Comparison of ENCODE assay signal across 8 cellular contexts in the genomic region with DNA sequence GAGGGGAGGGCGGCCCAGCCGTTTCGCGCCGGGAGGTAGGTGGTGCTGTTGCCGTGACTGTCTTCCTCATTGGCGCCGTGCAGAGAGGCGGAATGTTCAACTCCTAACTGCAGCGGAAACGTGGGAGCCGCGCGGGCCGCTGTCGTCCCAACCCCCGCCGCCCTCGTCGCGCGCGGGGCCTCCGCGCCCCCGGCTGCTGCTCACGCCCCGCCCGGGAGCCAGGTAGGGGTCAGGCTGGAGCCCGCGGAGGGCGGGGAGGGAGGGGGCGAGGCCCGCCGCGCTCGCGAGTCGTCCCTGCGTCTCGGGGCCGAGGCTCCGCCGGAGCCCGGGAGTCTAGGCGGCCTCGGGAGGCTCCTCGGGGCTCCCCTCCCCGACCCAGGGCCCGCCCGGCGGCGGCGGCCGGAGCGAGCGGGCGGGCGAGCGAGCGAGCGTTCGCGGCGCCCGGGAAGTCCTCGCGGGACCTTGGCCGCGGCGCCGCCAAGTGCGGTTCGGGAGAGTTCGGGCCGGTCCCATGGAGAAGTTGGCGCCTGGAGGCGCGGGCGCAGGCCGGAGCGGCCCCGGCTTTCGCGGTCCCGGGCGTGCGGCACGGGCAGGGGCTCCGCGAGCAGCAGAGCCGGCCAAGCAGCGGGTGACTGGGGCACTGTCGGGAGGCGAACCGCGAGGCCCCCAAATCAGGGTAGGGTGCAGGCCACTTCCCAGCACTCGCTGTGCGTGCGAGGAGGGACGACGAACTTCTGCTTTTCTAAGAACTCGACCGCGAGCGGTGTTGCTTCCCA. TPM values are rescaled to one million over a fixed set of nuclear protein-coding genes. Genes with fewer than 3 reads are reported as not detected.
DNase-seq lines count a peak whose midpoint lies in the region; ATAC-seq and TF ChIP-seq lines count a peak whose summit lies in the region.

A gene (plus strand): TSS at position 66 of the 776 bp plus-strand sequence. CDS start 15,186 bp downstream, outside the sequence.

- peak; percentile 29 for ATAC-seq in GM19468 (IDR thresholded peaks at IDR 0.05; ENCODE audit: extremely low read depth, unreplicated experiment)
- ATAC-seq in Panc1: peak; percentile 57

- H3K4me1 Mint-ChIP-seq in activated T-helper 2 cell treated with anti-CD3 and anti-CD28 coated beads, Interferon-gamma antibody, Interleukin-2, Interleukin-4, amounts not matched to agents 10 μg/mL and 5 μg/mL and 100 μg/mL, durations not matched to agents 14 hours and 24 hours and 36 hours (ENCODE audit: low read depth): peaks cover 29% of the 10 kb centered on the region
- peaks cover 32% of the 10 kb centered on the region for H3K4me1 Mint-ChIP-seq in nephron progenitor cell

- H3K9me3 ChIP-seq in Panc1 (ENCODE audit: control insufficient read depth, insufficient read depth, low read depth, low read length): no peaks in the 10 kb centered on the region
- no peaks in the 10 kb centered on the region for H3K9me3 ChIP-seq in thyroid gland

- peaks cover 6% of the 10 kb centered on the region for H3K36me3 Mint-ChIP-seq in activated T-helper 2 cell treated with anti-CD3 and anti-CD28 coated beads, Interferon-gamma antibody, Interleukin-2, Interleukin-4, amounts not matched to agents 10 μg/mL and 5 μg/mL and 100 μg/mL, durations not matched to agents 14 hours and 24 hours and 36 hours (ENCODE audit: low read depth)
- peaks cover 14% of the 10 kb centered on the region for H3K36me3 Mint-ChIP-seq in nephron progenitor cell (ENCODE audit: low read depth)

- peak within 1 kb of the TSS; percentile 80 for H3K27ac ChIP-seq in HL-60 (replicated peaks)
- peak within 1 kb of the TSS; percentile 100 for H3K27ac ChIP-seq in Panc1 (ENCODE audit: low read length)
- peak within 1 kb of the TSS; percentile 87 to 96 (median 94) for H3K27ac ChIP-seq in thyroid gland

- in situ Hi-C loops in Panc1 (cut with HindIII; ENCODE audit: low pct_unique_long_range_greater_than_20kb, low sequenced_read_pairs): no loop called here

- H3K4me1 ChIP-seq in Panc1 (ENCODE audit: control insufficient read depth, insufficient read depth, low read length) (peaks cover 58% of the 10 kb centered on the region), thyroid gland (peaks cover 6 to 9% of the 10 kb centered on the region in 2 donors)

- no peak for TF ChIP-seq CTCF in HL-60 (IDR thresholded peaks at IDR 0.05; ENCODE audit: insufficient read depth, low read length)
- peak; percentile 63 for TF ChIP-seq CTCF in Panc1 (IDR thresholded peaks at IDR 0.05)
- TF ChIP-seq CTCF in nephron progenitor cell (IDR thresholded peaks at IDR 0.05): no peak
- TF ChIP-seq CTCF in thyroid gland (IDR thresholded peaks at IDR 0.05): peak in 3 of 6 experiments; percentile 44 to 62 (median 52)

- peaks cover 2% of the 10 kb centered on the region; the same call in 1 of the 2 replicates for H3K36me3 ChIP-seq in Panc1 (ENCODE audit: control insufficient read depth, insufficient read depth, low read length)
- no peaks in the 10 kb centered on the region for H3K36me3 ChIP-seq in thyroid gland

- POLR2A ChIA-PET in Panc1 (lab: Charles Lee): interaction anchor here (0.6 kb wide), 1 partner anchor 33 kb away, joined by 3 read pairs; no protein-coding TSS in a partner anchor

- peak; percentile 37 to 76 for TF ChIP-seq POLR2A in thyroid gland (IDR thresholded peaks at IDR 0.05)

- H3K4me3 ChIP-seq in HL-60 (replicated peaks; ENCODE audit: insufficient read depth, low read length) (peak within 1 kb of the TSS; percentile 73), Panc1 (ENCODE audit: low read depth in 2 of 2, low read length in 2 of 2) (peak within 1 kb of the TSS; percentile 59 to 70), thyroid gland (replicated peaks in 1 of 3) (peak within 1 kb of the TSS; percentile 17 to 57 (median 41))

- H3K27me3 Mint-ChIP-seq in activated T-helper 2 cell treated with anti-CD3 and anti-CD28 coated beads, Interferon-gamma antibody, Interleukin-2, Interleukin-4, amounts not matched to agents 10 μg/mL and 5 μg/mL and 100 μg/mL, durations not matched to agents 14 hours and 24 hours and 36 hours (ENCODE audit: low read depth): peaks cover 30% of the 10 kb centered on the region
- peaks cover 7% of the 10 kb centered on the region for H3K27me3 Mint-ChIP-seq in nephron progenitor cell (ENCODE audit: low read depth, poor library complexity)

- no TSS peak for BruUV-seq in Panc1 (replicated peaks; lab: Mats Ljungman, UMichigan)

- DNase-seq in DMS153 (lab: John Stamatoyannopoulos, UW) (peak; percentile 12), HL-60 (ENCODE audit: low read depth in 1 of 2, low spot score in 1 of 2) (peak; percentile 48 to 81), Panc1 (ENCODE audit: low read depth, low spot score) (no peak), fibroblast of the conjunctiva (ENCODE audit: low read depth) (peak; percentile 47), nephron progenitor cell (peak; percentile 72), thyroid gland (peak; percentile 75 to 77)
- DNase-seq in activated T-helper 2 cell treated with anti-CD3 and anti-CD28 coated beads, Interferon-gamma antibody, Interleukin-2, Interleukin-4, amounts not matched to agents 10 μg/mL and 5 μg/mL and 100 μg/mL, durations not matched to agents 14 hours and 24 hours and 36 hours (ENCODE audit: low spot score): peak; percentile 44

- 0 to 1% methylated on average over 9 to 22 of the region's 106 CpGs for WGBS in thyroid gland, 2 donors

- intact Hi-C loops in Panc1 (cut with micrococcal nuclease; ENCODE audit: unreplicated experiment): no loop called here
- intact Hi-C loops in activated T-helper 2 cell treated with anti-CD3 and anti-CD28 coated beads, Interferon-gamma antibody, Interleukin-2, Interleukin-4, amounts not matched to agents 10 μg/mL and 5 μg/mL and 100 μg/mL, durations not matched to agents 14 hours and 24 hours and 36 hours (cut with micrococcal nuclease): loop anchor here (1.0 to 5.0 kb wide), 3 partner anchors 57 to 134 kb away; no protein-coding TSS in a partner anchor
- intact Hi-C loops in thyroid gland (cut with DNase I): loop anchor here (10.0 kb wide), 1 partner anchor 139 kb away; no protein-coding TSS in a partner anchor

- no peaks in the 10 kb centered on the region for H3K27me3 ChIP-seq in HL-60 (ENCODE audit: insufficient read depth, poor library complexity, severe bottlenecking)
- no peaks in the 10 kb centered on the region for H3K27me3 ChIP-seq in Panc1 (ENCODE audit: control insufficient read depth, insufficient read depth, low read length)
- H3K27me3 ChIP-seq in thyroid gland: no peaks in the 10 kb centered on the region

- H3K27ac Mint-ChIP-seq in activated T-helper 2 cell treated with anti-CD3 and anti-CD28 coated beads, Interferon-gamma antibody, Interleukin-2, Interleukin-4, amounts not matched to agents 10 μg/mL and 5 μg/mL and 100 μg/mL, durations not matched to agents 14 hours and 24 hours and 36 hours: peak within 1 kb of the TSS; percentile 75
- H3K27ac Mint-ChIP-seq in nephron progenitor cell: peak within 1 kb of the TSS; percentile 90

- CTCF ChIA-PET in Panc1 (lab: Charles Lee): interaction anchor here (0.6 kb wide), 1 partner anchor 9 kb away, joined by 4 read pairs; no protein-coding TSS in a partner anchor

- H3K4me3 Mint-ChIP-seq in activated T-helper 2 cell treated with anti-CD3 and anti-CD28 coated beads, Interferon-gamma antibody, Interleukin-2, Interleukin-4, amounts not matched to agents 10 μg/mL and 5 μg/mL and 100 μg/mL, durations not matched to agents 14 hours and 24 hours and 36 hours (ENCODE audit: low read depth): peak within 1 kb of the TSS; percentile 82
- peak within 1 kb of the TSS; percentile 92 for H3K4me3 Mint-ChIP-seq in nephron progenitor cell

- no peaks in the 10 kb centered on the region for H3K9me3 Mint-ChIP-seq in activated T-helper 2 cell treated with anti-CD3 and anti-CD28 coated beads, Interferon-gamma antibody, Interleukin-2, Interleukin-4, amounts not matched to agents 10 μg/mL and 5 μg/mL and 100 μg/mL, durations not matched to agents 14 hours and 24 hours and 36 hours
- H3K9me3 Mint-ChIP-seq in nephron progenitor cell: peaks cover 8% of the 10 kb centered on the region

RNA-seq across cellular contexts. Expression of the gene that starts here (rescaled TPM):
- total RNA-seq in Panc1 (2021; ENCODE audit: unreplicated experiment) (121 TPM), thyroid gland (10 to 100 TPM; 24.1 to 34.5 (median 25.6) TPM)
- polyA plus RNA-seq in Panc1 (2012; ENCODE audit: insufficient read length): 60.5 TPM
- 26.5 and 26.8 TPM in 2 replicates for total RNA-seq in activated T-helper 2 cell treated with anti-CD3 and anti-CD28 coated beads, Interferon-gamma antibody, Interleukin-2, Interleukin-4, amounts not matched to agents 10 μg/mL and 5 μg/mL and 100 μg/mL, durations not matched to agents 14 hours and 24 hours and 36 hours
